Comparison of ENCODE assay signal across 8 cellular contexts in genomic region chr17:47205419-47205963, GRCh38. TPM values are rescaled to one million over a fixed set of nuclear protein-coding genes. Genes with fewer than 3 reads are reported as not detected.
DNase-seq lines count a peak whose midpoint lies in the region; ATAC-seq, FAIRE-seq and TF ChIP-seq lines count a peak whose summit lies in the region.
"Had no signal": no experiment of that assay in that cellular context is flagged by ENCODE, and none has a peak within 500 bp of the region (broad histone marks: within the 10 kb centered on the region; RNA-seq: fewer than 3 reads in every experiment).

No MANE protein-coding gene starts in this region.

- H3K27me3 ChIP-seq in bronchial epithelial cell (ENCODE audit: control insufficient read depth, insufficient read depth, low read length) (no peaks in the 10 kb centered on the region), lower lobe of right lung (ENCODE audit: low read depth) (no peaks in the 10 kb centered on the region)

- intact Hi-C loops in lower lobe of right lung (cut with DNase I) = no loop called here

- ATAC-seq in GM18873 (IDR thresholded peaks at IDR 0.05; ENCODE audit: low FRiP score, unreplicated experiment) = peak; percentile 55
- ATAC-seq in HG03066 (IDR thresholded peaks at IDR 0.05; ENCODE audit: low read depth, unreplicated experiment) = peak; percentile 47
- ATAC-seq in lower lobe of right lung = peak; percentile 94

- TF ChIP-seq CTCF in bronchial epithelial cell (IDR thresholded peaks at IDR 0.05; ENCODE audit: insufficient read depth, low read length, severe bottlenecking) (no peak), lower lobe of right lung (IDR thresholded peaks at IDR 0.05) (no peak)

- H3K27ac ChIP-seq in lower lobe of right lung = peak overlapping the region; percentile 80

- H3K9me3 ChIP-seq in lower lobe of right lung = no peaks in the 10 kb centered on the region

- peak in 4 of 5 experiments; percentile 45 to 91 (median 56) for DNase-seq in T-helper 2 cell
- peak; percentile 64 for DNase-seq in bronchial epithelial cell (ENCODE audit: low read depth)
- DNase-seq in lower lobe of right lung = peak; percentile 82
- peak; percentile 48 to 55 for DNase-seq in stimulated activated CD8-positive, alpha-beta memory T cell treated with anti-CD3 and anti-CD28 coated beads, Interleukin-7, amount 100 ng/mL, for 4 hours (ENCODE audit: low read depth in 2 of 2)
- DNase-seq in NCI-H1105 treated with DMSO at 0.1 percent for 48 hours (lab: John Stamatoyannopoulos, UW) = no peak

- no peak for FAIRE-seq in bronchial epithelial cell (lab: Jason Lieb, UNC)
- FAIRE-seq: endothelial cell of umbilical vein had no signal

- H3K4me1 ChIP-seq in lower lobe of right lung = peaks cover 26% of the 10 kb centered on the region

- no peaks in the 10 kb centered on the region for H3K36me3 ChIP-seq in bronchial epithelial cell (ENCODE audit: control insufficient read depth, insufficient read depth, low read length)
- H3K36me3 ChIP-seq in lower lobe of right lung = no peaks in the 10 kb centered on the region

- no peak overlapping the region for H3K4me3 ChIP-seq in bronchial epithelial cell (ENCODE audit: low read depth, low read length)
- peak overlapping the region; percentile 10 for H3K4me3 ChIP-seq in lower lobe of right lung

RNA-seq across cellular contexts. Expression of gene MYL4, which starts 3.7 kb away (rescaled TPM):
- total RNA-seq in bronchial epithelial cell = not detected in 2 replicates
- 3.0 TPM for total RNA-seq in lower lobe of right lung

RNA-seq across cellular contexts. Expression of gene CDC27, which starts 16.4 kb away (rescaled TPM):
- total RNA-seq in bronchial epithelial cell (64.9 and 73.7 TPM in 2 replicates), lower lobe of right lung (76.6 TPM)

RNA-seq across cellular contexts. Expression of gene ITGB3, which starts 48.1 kb away (rescaled TPM):
- total RNA-seq in bronchial epithelial cell (0.26 and 0.51 TPM in 2 replicates), lower lobe of right lung (10.5 TPM)
